29 cellular contexts compared by ENCODE assay signal in genomic region chr16:24091125-24091524, GRCh38.
"Had no signal": no experiment of that assay in that cellular context is flagged by ENCODE, and none has a peak within 500 bp of the region (broad histone marks: within the 10 kb centered on the region; RNA-seq: fewer than 3 reads in every experiment).

No MANE protein-coding gene starts in this region.

- ATAC-seq: effector memory CD8-positive, alpha-beta T cell; esophagus mucosa; foreskin keratinocyte; gastrocnemius medialis; gastroesophageal sphincter; heart left ventricle; heart right ventricle had no signal

- H3K9me3 ChIP-seq: colonic mucosa, gastrocnemius medialis had no signal

- H3K27me3 Mint-ChIP-seq: dendritic cell treated with granulocyte-macrophage colony-stimulating factor and Interleukin-4, amounts not matched to agents 40 ng/mL and 50 ng/mL, for 4 days; effector memory CD8-positive, alpha-beta T cell had no signal

- H3K27ac ChIP-seq: colonic mucosa, coronary artery, dorsolateral prefrontal cortex, epithelial cell of prostate, esophagus muscularis mucosa, esophagus squamous epithelium, foreskin keratinocyte, gastrocnemius medialis, gastroesophageal sphincter, heart left ventricle, heart right ventricle had no signal

- H3K4me1 ChIP-seq: colonic mucosa, esophagus muscularis mucosa, esophagus squamous epithelium, foreskin keratinocyte, gastrocnemius medialis, gastroesophageal sphincter, heart left ventricle, heart right ventricle had no signal

- H3K4me3 Mint-ChIP-seq: dendritic cell treated with granulocyte-macrophage colony-stimulating factor and Interleukin-4, amounts not matched to agents 40 ng/mL and 50 ng/mL, for 4 days; effector memory CD8-positive, alpha-beta T cell; endodermal cell had no signal

- H3K27me3 ChIP-seq: colonic mucosa, dorsolateral prefrontal cortex, esophagus muscularis mucosa, esophagus squamous epithelium, foreskin keratinocyte, gastrocnemius medialis had no signal

- FAIRE-seq: colon, endometrium, endothelial cell of umbilical vein, frontal cortex had no signal

- DNase-seq: colonic mucosa; cortex of kidney; dermis blood vessel endothelial cell; dorsolateral prefrontal cortex; effector CD4-positive, alpha-beta T cell; effector CD8-positive, alpha-beta T cell; effector memory CD4-positive, alpha-beta T cell; effector memory CD8-positive, alpha-beta T cell; endodermal cell; erythroblast; esophagus squamous epithelium; foreskin fibroblast; foreskin keratinocyte; foreskin melanocyte; gastrocnemius medialis; glutamatergic neuron; head of caudate nucleus; heart left ventricle; heart right ventricle had no signal

- H3K27ac Mint-ChIP-seq: dendritic cell treated with granulocyte-macrophage colony-stimulating factor and Interleukin-4, amounts not matched to agents 40 ng/mL and 50 ng/mL, for 4 days; endodermal cell had no signal

- H3K36me3 ChIP-seq: colonic mucosa, esophagus muscularis mucosa, esophagus squamous epithelium, gastrocnemius medialis, gastroesophageal sphincter had no signal

- H3K4me3 ChIP-seq: colonic mucosa, coronary artery, dorsolateral prefrontal cortex, esophagus muscularis mucosa, esophagus squamous epithelium, gastrocnemius medialis, gastroesophageal sphincter, heart left ventricle, heart right ventricle had no signal
